In genomic region chr1:2906620-2907019, GRCh38 we compare ENCODE assay signal across 28 cellular contexts.
"Had no signal": no experiment of that assay in that cellular context is flagged by ENCODE, and none has a peak within 500 bp of the region (broad histone marks: within the 10 kb centered on the region; RNA-seq: fewer than 3 reads in every experiment).

No MANE protein-coding gene starts in this region.

- H3K4me3 Mint-ChIP-seq: stimulated activated effector memory CD8-positive, alpha-beta T cell treated with anti-CD3 and anti-CD28 coated beads, Interleukin-12 subunit alpha, Interleukin-12 subunit beta, amount 100 ng/mL, for 72 hours; stimulated activated memory B cell treated with anti-CD40 and anti-IgM and Interleukin-4, amounts not matched to agents 10 μg/mL and 1 μg/mL and 100 μg/mL, for 72 hours; stimulated activated naive B cell treated with anti-CD40 and anti-IgM and Interleukin-4, amounts not matched to agents 10 μg/mL and 1 μg/mL and 100 μg/mL, for 72 hours; stimulated activated naive CD8-positive, alpha-beta T cell treated with anti-CD3 and anti-CD28 coated beads, Interleukin-15, amount 100 ng/mL, for 72 hours; stimulated activated naive CD8-positive, alpha-beta T cell treated with anti-CD3 and anti-CD28 coated beads, Interleukin-15, Interleukin-2, amounts not matched to agents 100 ng/mL and 50 ng/mL, for 24 hours; type B pancreatic cell had no signal

- H3K36me3 ChIP-seq: stomach, suprapubic skin, thoracic aorta, thyroid gland, tibial artery, tibial nerve, transverse colon, upper lobe of left lung, upper lobe of right lung, uterus, vagina had no signal

- H3K27me3 Mint-ChIP-seq: stimulated activated naive CD8-positive, alpha-beta T cell treated with anti-CD3 and anti-CD28 coated beads, Interleukin-15, amount 100 ng/mL, for 72 hours; stimulated activated naive CD8-positive, alpha-beta T cell treated with anti-CD3 and anti-CD28 coated beads, Interleukin-15, Interleukin-2, amounts not matched to agents 100 ng/mL and 50 ng/mL, for 24 hours; type B pancreatic cell had no signal

- H3K9me3 Mint-ChIP-seq: stimulated activated effector memory CD8-positive, alpha-beta T cell treated with anti-CD3 and anti-CD28 coated beads, Interleukin-12 subunit alpha, Interleukin-12 subunit beta, amount 100 ng/mL, for 72 hours; stimulated activated memory B cell treated with anti-CD40 and anti-IgM and Interleukin-4, amounts not matched to agents 10 μg/mL and 1 μg/mL and 100 μg/mL, for 72 hours; stimulated activated naive B cell treated with anti-CD40 and anti-IgM and Interleukin-4, amounts not matched to agents 10 μg/mL and 1 μg/mL and 100 μg/mL, for 72 hours; stimulated activated naive CD8-positive, alpha-beta T cell treated with anti-CD3 and anti-CD28 coated beads, Interleukin-15, amount 100 ng/mL, for 72 hours; stimulated activated naive CD8-positive, alpha-beta T cell treated with anti-CD3 and anti-CD28 coated beads, Interleukin-15, Interleukin-2, amounts not matched to agents 100 ng/mL and 50 ng/mL, for 24 hours; type B pancreatic cell had no signal

- H3K4me1 ChIP-seq: suprapubic skin, thyroid gland, tibial artery, transverse colon, upper lobe of left lung, upper lobe of right lung, uterus, vagina had no signal

- H3K27me3 ChIP-seq: testis, thyroid gland, upper lobe of left lung, uterus, vagina had no signal

- H3K36me3 Mint-ChIP-seq: stimulated activated effector memory CD8-positive, alpha-beta T cell treated with anti-CD3 and anti-CD28 coated beads, Interleukin-12 subunit alpha, Interleukin-12 subunit beta, amount 100 ng/mL, for 72 hours; stimulated activated memory B cell treated with anti-CD40 and anti-IgM and Interleukin-4, amounts not matched to agents 10 μg/mL and 1 μg/mL and 100 μg/mL, for 72 hours; stimulated activated naive B cell treated with anti-CD40 and anti-IgM and Interleukin-4, amounts not matched to agents 10 μg/mL and 1 μg/mL and 100 μg/mL, for 72 hours; type B pancreatic cell had no signal

- H3K4me1 Mint-ChIP-seq: stimulated activated effector memory CD8-positive, alpha-beta T cell treated with anti-CD3 and anti-CD28 coated beads, Interleukin-12 subunit alpha, Interleukin-12 subunit beta, amount 100 ng/mL, for 72 hours; stimulated activated memory B cell treated with anti-CD40 and anti-IgM and Interleukin-4, amounts not matched to agents 10 μg/mL and 1 μg/mL and 100 μg/mL, for 72 hours; stimulated activated naive B cell treated with anti-CD40 and anti-IgM and Interleukin-4, amounts not matched to agents 10 μg/mL and 1 μg/mL and 100 μg/mL, for 72 hours; stimulated activated naive CD8-positive, alpha-beta T cell treated with anti-CD3 and anti-CD28 coated beads, Interleukin-15, amount 100 ng/mL, for 72 hours had no signal

- DNase-seq: stimulated activated CD4-positive, alpha-beta T cell treated with anti-CD3 and anti-CD28 coated beads, Interleukin-2, amount 100 ng/mL, for 48 hours; stimulated activated CD4-positive, alpha-beta T cell treated with anti-CD3 and anti-CD28 coated beads, Interleukin-4, amount 100 ng/mL, for 1 hour; stimulated activated CD4-positive, alpha-beta T cell treated with anti-CD3 and anti-CD28 coated beads, Interleukin-4, amount 100 ng/mL, for 24 hours; stimulated activated CD4-positive, alpha-beta T cell treated with anti-CD3 and anti-CD28 coated beads, Interleukin-4, amount 100 ng/mL, for 4 hours; stimulated activated CD8-positive, alpha-beta memory T cell treated with anti-CD3 and anti-CD28 coated beads, Interleukin-4, amount 100 ng/mL, for 48 hours; stimulated activated naive B cell treated with anti-CD40 and anti-IgM and Interleukin-4, amounts not matched to agents 10 μg/mL and 1 μg/mL and 100 μg/mL, for 72 hours; stimulated activated naive CD4-positive, alpha-beta T cell; stimulated activated naive CD4-positive, alpha-beta T cell treated with Interleukin-2 at 50 U/mL for 16 hours; stimulated activated naive CD8-positive, alpha-beta T cell treated with anti-CD3 and anti-CD28 coated beads, Interleukin-15, amount 100 ng/mL, for 72 hours; stimulated activated naive CD8-positive, alpha-beta T cell treated with anti-CD3 and anti-CD28 coated beads, Interleukin-15, Interleukin-2, amounts not matched to agents 100 U/mL and 50 U/mL, for 24 hours; stomach; tibial artery; transverse colon; trophoblast cell; upper lobe of right lung had no signal

- H3K4me3 ChIP-seq: stomach, suprapubic skin, testis, thoracic aorta, thyroid gland, tibial artery, tibial nerve, transverse colon, upper lobe of left lung, upper lobe of right lung, uterus, vagina had no signal

- H3K9me3 ChIP-seq: stomach, suprapubic skin, testis, thoracic aorta, thyroid gland, tibial artery, tibial nerve, transverse colon, upper lobe of left lung, upper lobe of right lung, uterus, vagina had no signal

- H3K27ac ChIP-seq: stomach, suprapubic skin, testis, thoracic aorta, thyroid gland, tibial artery, tibial nerve, transverse colon, upper lobe of left lung, upper lobe of right lung, uterus, vagina had no signal

- H3K27ac Mint-ChIP-seq: stimulated activated effector memory CD8-positive, alpha-beta T cell treated with anti-CD3 and anti-CD28 coated beads, Interleukin-12 subunit alpha, Interleukin-12 subunit beta, amount 100 ng/mL, for 72 hours; stimulated activated memory B cell treated with anti-CD40 and anti-IgM and Interleukin-4, amounts not matched to agents 10 μg/mL and 1 μg/mL and 100 μg/mL, for 72 hours; stimulated activated naive B cell treated with anti-CD40 and anti-IgM and Interleukin-4, amounts not matched to agents 10 μg/mL and 1 μg/mL and 100 μg/mL, for 72 hours; stimulated activated naive CD8-positive, alpha-beta T cell treated with anti-CD3 and anti-CD28 coated beads, Interleukin-15, Interleukin-2, amounts not matched to agents 100 ng/mL and 50 ng/mL, for 24 hours; type B pancreatic cell had no signal

- FAIRE-seq: urothelium cell line had no signal
